In the genomic region with DNA sequence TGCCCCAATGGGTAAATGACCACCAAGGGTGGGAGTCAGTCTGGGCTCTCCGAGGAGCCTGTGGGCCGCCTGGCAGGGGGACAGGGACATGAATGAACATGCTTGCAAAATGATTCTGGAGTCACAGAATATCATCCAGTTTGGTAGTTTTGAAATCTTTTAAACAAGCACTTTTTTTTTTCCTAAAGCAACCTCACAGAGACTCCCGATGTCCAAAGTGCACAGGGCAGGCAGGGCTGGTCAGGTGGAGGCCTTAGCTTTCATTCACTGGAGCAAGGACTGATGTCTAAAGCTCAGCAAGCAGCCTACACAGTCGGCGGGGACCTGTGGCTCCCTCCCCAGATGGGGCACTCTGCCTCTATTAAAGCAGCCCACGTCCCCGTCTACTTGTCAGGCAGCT, we compare ENCODE assay signal across 31 cellular contexts.
"Had no signal": no experiment of that assay in that cellular context is flagged by ENCODE, and none has a peak within 500 bp of the region (broad histone marks: within the 10 kb centered on the region; RNA-seq: fewer than 3 reads in every experiment).

No MANE protein-coding gene starts in this region.

- ATAC-seq: natural killer cell; psoas muscle; right cardiac atrium; sciatic nerve; stimulated activated memory B cell treated with anti-CD40 and anti-IgM and Interleukin-4, amounts not matched to agents 10 μg/mL and 1 μg/mL and 100 μg/mL, for 72 hours; stimulated activated naive CD8-positive, alpha-beta T cell treated with anti-CD3 and anti-CD28 coated beads, Interleukin-15, amount 100 ng/mL, for 72 hours; stimulated activated naive CD8-positive, alpha-beta T cell treated with anti-CD3 and anti-CD28 coated beads, Interleukin-15, Interleukin-2, amounts not matched to agents 100 U/mL and 50 U/mL, for 24 hours had no signal

- H2AFZ ChIP-seq: neural progenitor cell, parathyroid adenoma had no signal

- H3K27me3 Mint-ChIP-seq: progenitor cell of endocrine pancreas; stimulated activated memory B cell treated with anti-CD40 and anti-IgM and Interleukin-4, amounts not matched to agents 10 μg/mL and 1 μg/mL and 100 μg/mL, for 72 hours; stimulated activated naive CD8-positive, alpha-beta T cell treated with anti-CD3 and anti-CD28 coated beads, Interleukin-15, amount 100 ng/mL, for 72 hours had no signal

- H3K4me3 Mint-ChIP-seq: natural killer cell; nephron; neural progenitor cell; stimulated activated memory B cell treated with anti-CD40 and anti-IgM and Interleukin-4, amounts not matched to agents 10 μg/mL and 1 μg/mL and 100 μg/mL, for 72 hours; stimulated activated naive CD8-positive, alpha-beta T cell treated with anti-CD3 and anti-CD28 coated beads, Interleukin-15, amount 100 ng/mL, for 72 hours had no signal

- DNase-seq: natural killer cell; occipital lobe; ovary; psoas muscle; right cardiac atrium; spleen; stimulated activated CD4-positive, alpha-beta T cell treated with anti-CD3 and anti-CD28 coated beads, Interleukin-12 subunit alpha, Interleukin-12 subunit beta, amount 100 ng/mL, for 4 hours; stimulated activated CD4-positive, alpha-beta T cell treated with anti-CD3 and anti-CD28 coated beads, Interleukin-1b, Interleukin-23, amount 100 ng/mL, for 48 hours; stimulated activated CD4-positive, alpha-beta T cell treated with anti-CD3 and anti-CD28 coated beads, Interleukin-4, amount 100 ng/mL, for 1 hour; stimulated activated CD4-positive, alpha-beta T cell treated with anti-CD3 and anti-CD28 coated beads, Interleukin-4, amount 100 ng/mL, for 4 hours; stimulated activated CD8-positive, alpha-beta memory T cell treated with anti-CD3 and anti-CD28 coated beads, Interleukin-4, amount 100 ng/mL, for 48 hours; stimulated activated naive CD4-positive, alpha-beta T cell; stimulated activated naive CD8-positive, alpha-beta T cell treated with anti-CD3 and anti-CD28 coated beads, Interleukin-15, amount 100 ng/mL, for 72 hours; stimulated activated naive CD8-positive, alpha-beta T cell treated with anti-CD3 and anti-CD28 coated beads, Interleukin-15, Interleukin-2, amounts not matched to agents 100 U/mL and 50 U/mL, for 24 hours; substantia nigra; thyroid gland; trophoblast cell had no signal

- H3K9me3 ChIP-seq: ovary, psoas muscle, spleen, suprapubic skin, thoracic aorta, thyroid gland, tibial nerve, upper lobe of left lung, vagina had no signal

- H3K27me3 ChIP-seq: neural progenitor cell, ovary, spleen, suprapubic skin, upper lobe of left lung, vagina had no signal

- H3K9me3 Mint-ChIP-seq: natural killer cell; nephron; neural progenitor cell; stimulated activated memory B cell treated with anti-CD40 and anti-IgM and Interleukin-4, amounts not matched to agents 10 μg/mL and 1 μg/mL and 100 μg/mL, for 72 hours had no signal

- H3K79me2 ChIP-seq: parathyroid adenoma had no signal

- H3K36me3 ChIP-seq: neural progenitor cell, ovary, spleen, suprapubic skin, thoracic aorta, thyroid gland, tibial nerve, upper lobe of left lung, vagina had no signal

- H3K4me3 ChIP-seq: neural progenitor cell, ovary, psoas muscle, skin epidermis, smooth muscle cell, spleen, suprapubic skin, thoracic aorta, thyroid gland, tibial nerve, upper lobe of left lung, vagina had no signal

- H3K4me2 ChIP-seq: neural progenitor cell, smooth muscle cell had no signal

- H3K27ac ChIP-seq: neural progenitor cell, ovary, parathyroid adenoma, psoas muscle, skin epidermis, spleen, suprapubic skin, thoracic aorta, thyroid gland, tibial nerve, upper lobe of left lung, vagina had no signal

- H3K4me1 ChIP-seq: neural progenitor cell, parathyroid adenoma, psoas muscle, spleen, suprapubic skin, thyroid gland, tibial nerve, upper lobe of left lung, vagina had no signal

- H3K36me3 Mint-ChIP-seq: natural killer cell; neural progenitor cell; stimulated activated memory B cell treated with anti-CD40 and anti-IgM and Interleukin-4, amounts not matched to agents 10 μg/mL and 1 μg/mL and 100 μg/mL, for 72 hours had no signal

- FAIRE-seq: urothelium cell line had no signal

- H3K9ac ChIP-seq: neural progenitor cell, parathyroid adenoma had no signal

- H3K27ac Mint-ChIP-seq: natural killer cell; neural progenitor cell; progenitor cell of endocrine pancreas; stimulated activated memory B cell treated with anti-CD40 and anti-IgM and Interleukin-4, amounts not matched to agents 10 μg/mL and 1 μg/mL and 100 μg/mL, for 72 hours; stimulated activated naive CD8-positive, alpha-beta T cell treated with anti-CD3 and anti-CD28 coated beads, Interleukin-15, amount 100 ng/mL, for 72 hours had no signal

- H3K4me1 Mint-ChIP-seq: natural killer cell; nephron; neural progenitor cell; stimulated activated memory B cell treated with anti-CD40 and anti-IgM and Interleukin-4, amounts not matched to agents 10 μg/mL and 1 μg/mL and 100 μg/mL, for 72 hours; stimulated activated naive CD8-positive, alpha-beta T cell treated with anti-CD3 and anti-CD28 coated beads, Interleukin-15, amount 100 ng/mL, for 72 hours had no signal
